ENCODE assay signal across 29 cellular contexts in the genomic region with DNA sequence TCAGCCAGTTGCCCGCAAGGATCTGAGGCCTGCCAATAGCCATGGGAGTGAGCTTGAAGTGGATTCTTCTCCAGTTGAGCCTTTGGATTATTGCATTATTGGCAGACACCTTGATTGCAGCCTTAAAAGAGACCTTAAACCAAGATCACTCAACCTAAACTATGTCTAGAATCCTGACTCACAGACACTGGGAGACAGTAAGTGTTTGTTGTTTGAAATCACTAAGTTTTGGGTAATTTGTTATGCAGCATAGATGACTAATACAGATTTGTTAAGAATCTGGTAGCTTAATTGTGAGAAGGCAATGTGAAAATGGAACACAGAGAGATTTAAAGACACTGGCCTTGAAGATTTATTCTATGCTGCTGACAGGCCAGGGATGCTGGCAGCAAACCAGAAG. TPM values are rescaled to one million over a fixed set of nuclear protein-coding genes. Genes with fewer than 3 reads are reported as not detected.
"Had no signal": no experiment of that assay in that cellular context is flagged by ENCODE, and none has a peak within 500 bp of the region (broad histone marks: within the 10 kb centered on the region; RNA-seq: fewer than 3 reads in every experiment).

No MANE protein-coding gene starts in this region.

- H3K4me3 Mint-ChIP-seq: endodermal cell, naive B cell, nephron had no signal

- H3K4me3 ChIP-seq: colonic mucosa, gastroesophageal sphincter, left ventricle myocardium inferior, lower lobe of right lung, right atrium auricular region, sigmoid colon, skin epidermis, stomach, thoracic aorta, transverse colon had no signal

- H3K36me3 ChIP-seq: colonic mucosa, gastroesophageal sphincter, left ventricle myocardium inferior, lower lobe of right lung, right atrium auricular region, sigmoid colon, stomach, thoracic aorta, transverse colon had no signal

- FAIRE-seq: endothelial cell of umbilical vein had no signal

- H3K9me3 Mint-ChIP-seq: endodermal cell, nephron had no signal

- DNase-seq: colonic mucosa; effector CD4-positive, alpha-beta T cell; endodermal cell; glutamatergic neuron; islet precursor cell; left cardiac atrium; left ventricle myocardium inferior; lower lobe of right lung; mesendoderm; naive B cell; sigmoid colon; stimulated activated CD4-positive, alpha-beta T cell treated with anti-CD3 and anti-CD28 coated beads, Interleukin-2, amount 100 ng/mL, for 24 hours; stimulated activated CD4-positive, alpha-beta T cell treated with anti-CD3 and anti-CD28 coated beads, Interleukin-4, amount 100 ng/mL, for 4 hours; stimulated activated naive CD4-positive, alpha-beta T cell; stomach; substantia nigra; transverse colon had no signal

- H3K9me3 ChIP-seq: colonic mucosa, gastroesophageal sphincter, lower lobe of right lung, right atrium auricular region, sigmoid colon, stomach, thoracic aorta, transverse colon had no signal

- H3K27ac ChIP-seq: colonic mucosa, gastroesophageal sphincter, left ventricle myocardium inferior, lower lobe of right lung, right atrium auricular region, sigmoid colon, skin epidermis, stomach, thoracic aorta, transverse colon had no signal

- H3K4me1 ChIP-seq: colonic mucosa, gastroesophageal sphincter, left ventricle myocardium inferior, right atrium auricular region, sigmoid colon, stomach, transverse colon had no signal

- H3K4me1 Mint-ChIP-seq: endodermal cell, nephron had no signal

- H3K27ac Mint-ChIP-seq: endodermal cell, naive B cell, nephron had no signal

- ATAC-seq: gastroesophageal sphincter, left cardiac atrium, lower lobe of right lung had no signal

- H3K36me3 Mint-ChIP-seq: naive B cell had no signal

- H3K27me3 ChIP-seq: colonic mucosa, gastroesophageal sphincter, right atrium auricular region, sigmoid colon, stomach, transverse colon had no signal

RNA-seq across cellular contexts. Expression of gene SIRPD, which starts 17.7 kb away (rescaled TPM):
- total RNA-seq: cerebellum, colonic mucosa, dermis microvascular lymphatic vessel endothelial cell, endodermal cell, endothelial cell of umbilical vein, fibroblast of villous mesenchyme, left cardiac atrium, left ventricle myocardium inferior, pulmonary artery endothelial cell, right atrium auricular region, thoracic aorta, transverse colon, ureter had no signal
- polyA plus RNA-seq: endothelial cell of umbilical vein, esophagus, stomach had no signal

RNA-seq across cellular contexts. Expression of gene SIRPB2, which starts 48.6 kb away (rescaled TPM):
- total RNA-seq: endodermal cell, fibroblast of villous mesenchyme had no signal
